In the genomic region with DNA sequence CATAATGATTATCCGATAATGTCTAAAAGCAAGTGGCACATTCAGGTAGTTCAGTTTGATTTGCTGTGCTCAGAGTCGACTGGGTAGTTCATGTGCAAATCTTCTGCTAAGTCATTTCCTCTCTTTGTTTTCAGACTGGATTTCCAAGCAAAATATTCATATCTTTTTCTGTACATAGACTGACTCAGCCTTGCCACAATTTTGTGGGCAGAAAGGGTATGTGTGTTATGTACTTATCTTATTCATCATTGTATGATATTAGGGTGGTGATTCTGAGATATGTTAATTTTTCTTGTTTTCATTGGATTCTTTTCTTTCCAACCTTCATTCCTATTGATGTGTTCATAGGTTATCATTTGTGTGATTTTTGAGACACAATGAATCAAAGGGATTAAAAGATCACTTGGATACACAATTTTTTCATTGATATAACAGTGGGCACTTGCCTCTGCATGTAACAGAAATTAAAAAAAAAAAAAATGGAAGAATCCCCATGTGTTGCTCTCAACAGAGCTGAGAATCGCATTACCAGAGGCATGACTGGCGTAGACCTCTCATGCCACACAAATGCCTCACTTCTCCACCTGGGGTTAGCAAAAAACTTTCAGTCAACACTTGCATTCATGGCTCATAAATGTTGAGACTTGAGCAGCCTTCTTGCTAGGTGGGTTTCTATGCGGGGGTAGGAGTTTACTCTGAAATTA, we compare ENCODE assay signal across 12 cellular contexts.
DNase-seq lines count a peak whose midpoint lies in the region; ATAC-seq and TF ChIP-seq lines count a peak whose summit lies in the region.
"Had no signal": no experiment of that assay in that cellular context is flagged by ENCODE, and none has a peak within 500 bp of the region (broad histone marks: within the 10 kb centered on the region; RNA-seq: fewer than 3 reads in every experiment).

No MANE protein-coding gene starts in this region.

- no peaks in the 10 kb centered on the region for H3K27me3 Mint-ChIP-seq in activated naive CD8-positive, alpha-beta T cell treated with anti-CD3 and anti-CD28 coated beads, Interleukin-2, amount 50 U/mL, for 24 hours
- H3K27me3 Mint-ChIP-seq: dendritic cell treated with granulocyte-macrophage colony-stimulating factor and Interleukin-4, amounts not matched to agents 40 ng/mL and 50 ng/mL, for 4 days had no signal

- peaks cover 25% of the 10 kb centered on the region for H3K4me1 Mint-ChIP-seq in activated naive CD8-positive, alpha-beta T cell treated with anti-CD3 and anti-CD28 coated beads, Interleukin-2, amount 50 U/mL, for 24 hours

- H3K4me3 ChIP-seq in right atrium auricular region (no peak overlapping the region), Peyer's patch (no peak overlapping the region)
- H3K4me3 ChIP-seq: lung had no signal

- peaks cover 1% of the 10 kb centered on the region for H3K36me3 Mint-ChIP-seq in activated naive CD8-positive, alpha-beta T cell treated with anti-CD3 and anti-CD28 coated beads, Interleukin-2, amount 50 U/mL, for 24 hours (ENCODE audit: low read depth)

- peak overlapping the region; percentile 7 for H3K27ac Mint-ChIP-seq in activated naive CD8-positive, alpha-beta T cell treated with anti-CD3 and anti-CD28 coated beads, Interleukin-2, amount 50 U/mL, for 24 hours
- H3K27ac Mint-ChIP-seq: dendritic cell treated with granulocyte-macrophage colony-stimulating factor and Interleukin-4, amounts not matched to agents 40 ng/mL and 50 ng/mL, for 4 days had no signal

- H3K36me3 ChIP-seq in right atrium auricular region, result no peaks in the 10 kb centered on the region
- H3K36me3 ChIP-seq in Peyer's patch, result no peaks in the 10 kb centered on the region

- H3K27ac ChIP-seq in right atrium auricular region, result no peak overlapping the region
- H3K27ac ChIP-seq in Peyer's patch, result no peak overlapping the region
- H3K27ac ChIP-seq: VCaP had no signal

- TF ChIP-seq POLR2A in Peyer's patch (IDR thresholded peaks at IDR 0.05), result no peak

- H3K4me3 Mint-ChIP-seq in activated naive CD8-positive, alpha-beta T cell treated with anti-CD3 and anti-CD28 coated beads, Interleukin-2, amount 50 U/mL, for 24 hours, result no peak overlapping the region
- H3K4me3 Mint-ChIP-seq: dendritic cell treated with granulocyte-macrophage colony-stimulating factor and Interleukin-4, amounts not matched to agents 40 ng/mL and 50 ng/mL, for 4 days had no signal

- DNase-seq in AG20443 (ENCODE audit: low spot score), result peak; percentile 47
- peak; percentile 94 for DNase-seq in HT1080 (ENCODE audit: low read depth)
- no peak for DNase-seq in activated naive CD8-positive, alpha-beta T cell treated with anti-CD3 and anti-CD28 coated beads, Interleukin-2, amount 50 U/mL, for 24 hours
- peak; percentile 80 for DNase-seq in kidney glomerular epithelial cell (lab: John Stamatoyannopoulos, UW)
- DNase-seq in right atrium auricular region (ENCODE audit: low spot score), result no peak
- no peak for DNase-seq in Peyer's patch
- DNase-seq: GF-D8 had no signal

- peaks cover 0 to 25% of the 10 kb centered on the region in 2 donors for H3K4me1 ChIP-seq in right atrium auricular region
- H3K4me1 ChIP-seq in Peyer's patch, result no peaks in the 10 kb centered on the region

- no peak for TF ChIP-seq CTCF in right atrium auricular region (IDR thresholded peaks at IDR 0.05)
- no peak for TF ChIP-seq CTCF in Peyer's patch (IDR thresholded peaks at IDR 0.05)

- H3K27me3 ChIP-seq in right atrium auricular region (no peaks in the 10 kb centered on the region), Peyer's patch (no peaks in the 10 kb centered on the region)

- ATAC-seq in activated naive CD8-positive, alpha-beta T cell treated with anti-CD3 and anti-CD28 coated beads, Interleukin-2, amount 50 U/mL, for 24 hours, result peak; percentile 78
- no peak for ATAC-seq in GM19035 (IDR thresholded peaks at IDR 0.05; ENCODE audit: unreplicated experiment)
- ATAC-seq in HG03432 (IDR thresholded peaks at IDR 0.05; ENCODE audit: unreplicated experiment), result no peak

- no peaks in the 10 kb centered on the region for H3K9me3 Mint-ChIP-seq in activated naive CD8-positive, alpha-beta T cell treated with anti-CD3 and anti-CD28 coated beads, Interleukin-2, amount 50 U/mL, for 24 hours

- H3K9me3 ChIP-seq in right atrium auricular region, result no peaks in the 10 kb centered on the region
- H3K9me3 ChIP-seq in Peyer's patch, result no peaks in the 10 kb centered on the region

Comparison
In these comparisons a context has a peak if more than half of its experiments do, and no peak if none do; other contexts are left out.
1. DNase-seq: peak in AG20443 (single experiment), HT1080 (single experiment) and kidney glomerular epithelial cell (single experiment); none in activated naive CD8-positive, alpha-beta T cell treated with anti-CD3 and anti-CD28 coated beads, Interleukin-2, amount 50 U/mL, for 24 hours (single experiment), right atrium auricular region (single experiment) and Peyer's patch (0 of 3).